Comparison of ENCODE assay signal across 1 cellular context in genomic region chr2:6845312-6845711, GRCh38.
A peak's percentile ranks its signal among the peaks of the same experiment; 100 is the strongest.
TF ChIP-seq lines count a peak whose summit lies in the region.

No MANE protein-coding gene starts in this region.

TF ChIP-seq in SK-N-SH, 30 proteins besides CTCF, POLR2A, EP300 and RAD21:
- TF ChIP-seq USF1 (IDR thresholded peaks at IDR 0.05; ENCODE audit: borderline replicate concordance, low read depth) (peak; percentile 42; the same call in 1 of the 2 replicates), ELF1 (IDR thresholded peaks at IDR 0.05) (no peak)
TF ChIP-seq in SK-N-SH: peak in this region for 1.
